ENCODE assay signal across 8 cellular contexts in genomic region chr15:84079885-84080777, GRCh38.
DNase-seq lines count a peak whose midpoint lies in the region; ATAC-seq and TF ChIP-seq lines count a peak whose summit lies in the region.

No MANE protein-coding gene starts in this region.

- peak overlapping the region; percentile 74 for H3K4me3 Mint-ChIP-seq in natural killer cell treated with Interleukin-12 subunit alpha and Interleukin-12 subunit beta and Interleukin-15 and Interleukin-18, amount 100 ng/mL, for 72 hours

- no peaks in the 10 kb centered on the region for H3K9me3 Mint-ChIP-seq in natural killer cell treated with Interleukin-12 subunit alpha and Interleukin-12 subunit beta and Interleukin-15 and Interleukin-18, amount 100 ng/mL, for 72 hours

- intact Hi-C loops in esophagus squamous epithelium (cut with DNase I) = no loop called here

- no peak overlapping the region for H3K27ac Mint-ChIP-seq in natural killer cell treated with Interleukin-12 subunit alpha and Interleukin-12 subunit beta and Interleukin-15 and Interleukin-18, amount 100 ng/mL, for 72 hours

- 5 to 13% methylated on average over 24 to 36 of the region's 65 CpGs for WGBS in esophagus squamous epithelium, 2 donors

- TF ChIP-seq POLR2A in esophagus squamous epithelium (IDR thresholded peaks at IDR 0.05) = no peak

- H3K27ac ChIP-seq in esophagus squamous epithelium (no peak overlapping the region), subcutaneous abdominal adipose tissue (ENCODE audit: low read depth, low read length) (no peak overlapping the region)

- peak overlapping the region; percentile 68; the same call in 1 of the 2 replicates for H3K9ac ChIP-seq in ES-I3 (ENCODE audit: low read depth, low read length)
- no peak overlapping the region for H3K9ac ChIP-seq in subcutaneous abdominal adipose tissue (ENCODE audit: low read length in 5 of 5)

- ATAC-seq in natural killer cell treated with Interleukin-12 subunit alpha and Interleukin-12 subunit beta and Interleukin-15 and Interleukin-18, amount 100 ng/mL, for 72 hours = peak; percentile 81 to 83

- H3K27me3 Mint-ChIP-seq in natural killer cell treated with Interleukin-12 subunit alpha and Interleukin-12 subunit beta and Interleukin-15 and Interleukin-18, amount 100 ng/mL, for 72 hours = peaks cover 42 to 69% of the 10 kb centered on the region in 2 donors

- no peaks in the 10 kb centered on the region for H3K4me1 ChIP-seq in ES-I3 (ENCODE audit: insufficient read depth, low read length)
- H3K4me1 ChIP-seq in esophagus squamous epithelium = peaks cover 9 to 15% (median 14%) of the 10 kb centered on the region in 3 donors
- H3K4me1 ChIP-seq in subcutaneous abdominal adipose tissue (ENCODE audit: control insufficient read depth in 5 of 5, insufficient read depth in 5 of 5, low read length in 5 of 5) = peaks cover 0 to 10% (median 4%) of the 10 kb centered on the region in 5 donors

- H3K4me3 ChIP-seq in HFF-Myc (replicated peaks; ENCODE audit: low read depth, low read length) (peak overlapping the region; percentile 36), esophagus squamous epithelium (peak overlapping the region; percentile 26 to 60 (median 45)), subcutaneous abdominal adipose tissue (ENCODE audit: low read depth in 1 of 5, low read length in 5 of 5) (peak overlapping the region in 3 of 5 donors; percentile 44 to 53 (median 45))

- H3K36me3 ChIP-seq in ES-I3 (ENCODE audit: insufficient read depth, low read length) (no peaks in the 10 kb centered on the region), esophagus squamous epithelium (no peaks in the 10 kb centered on the region), subcutaneous abdominal adipose tissue (ENCODE audit: control insufficient read depth in 5 of 5, insufficient read depth in 5 of 5, low read length in 5 of 5) (no peaks in the 10 kb centered on the region)

- TF ChIP-seq CTCF in HFF-Myc (IDR thresholded peaks at IDR 0.05; ENCODE audit: low read depth, low read length, missing control alignments) (no peak), esophagus squamous epithelium (IDR thresholded peaks at IDR 0.05) (no peak)

- peaks cover 0 to 9% of the 10 kb centered on the region in 2 donors for H3K4me1 Mint-ChIP-seq in natural killer cell treated with Interleukin-12 subunit alpha and Interleukin-12 subunit beta and Interleukin-15 and Interleukin-18, amount 100 ng/mL, for 72 hours (ENCODE audit: low read depth in 2 of 2)

- H3K27me3 ChIP-seq in esophagus squamous epithelium (peaks cover 0 to 78% (median 2%) of the 10 kb centered on the region in 4 donors), subcutaneous abdominal adipose tissue (ENCODE audit: control insufficient read depth in 5 of 5, insufficient read depth in 4 of 5, low read length in 5 of 5) (peaks cover 7 to 24% (median 12%) of the 10 kb centered on the region in 5 donors)

- H3K9me3 ChIP-seq in ES-I3 (ENCODE audit: control insufficient read depth, insufficient read depth, low read length) = no peaks in the 10 kb centered on the region
- H3K9me3 ChIP-seq in esophagus squamous epithelium = no peaks in the 10 kb centered on the region
- H3K9me3 ChIP-seq in subcutaneous abdominal adipose tissue (ENCODE audit: control insufficient read depth in 5 of 5, low read length in 5 of 5) = peaks cover 0 to 2% (median 0%) of the 10 kb centered on the region in 5 donors

- no peak for DNase-seq in HFF-Myc (ENCODE audit: extremely low read depth, low read depth)
- peak; percentile 1 for DNase-seq in NCI-H2107 (lab: John Stamatoyannopoulos, UW)
- peak; percentile 24 for DNase-seq in activated CD8-positive, alpha-beta memory T cell treated with anti-CD3 and anti-CD28 coated beads, Interleukin-2, amount 50 U/mL, for 4 hours
- DNase-seq in esophagus squamous epithelium (lab: John Stamatoyannopoulos, UW) = peak; percentile 0
- DNase-seq in natural killer cell treated with Interleukin-12 subunit alpha and Interleukin-12 subunit beta and Interleukin-15 and Interleukin-18, amount 100 ng/mL, for 72 hours (ENCODE audit: low spot score) = peak; percentile 60
- no peak for DNase-seq in NCI-H446 treated with DMSO at 0.1 percent for 48 hours (lab: John Stamatoyannopoulos, UW)

- peaks cover 4% of the 10 kb centered on the region for H3K36me3 Mint-ChIP-seq in natural killer cell treated with Interleukin-12 subunit alpha and Interleukin-12 subunit beta and Interleukin-15 and Interleukin-18, amount 100 ng/mL, for 72 hours

Comparison
In these comparisons a context has a peak if more than half of its experiments do, and no peak if none do; other contexts are left out.
1. DNase-seq: peak in NCI-H2107 (single experiment), activated CD8-positive, alpha-beta memory T cell treated with anti-CD3 and anti-CD28 coated beads, Interleukin-2, amount 50 U/mL, for 4 hours (single experiment), esophagus squamous epithelium (single experiment) and natural killer cell treated with Interleukin-12 subunit alpha and Interleukin-12 subunit beta and Interleukin-15 and Interleukin-18, amount 100 ng/mL, for 72 hours (single experiment); none in HFF-Myc (single experiment) and NCI-H446 treated with DMSO at 0.1 percent for 48 hours (single experiment).
2. Peak in every context shown above with its lines, with median percentiles within 50 percentile points of each other: H3K4me3 ChIP-seq.